23 cellular contexts compared by ENCODE assay signal in the genomic region with DNA sequence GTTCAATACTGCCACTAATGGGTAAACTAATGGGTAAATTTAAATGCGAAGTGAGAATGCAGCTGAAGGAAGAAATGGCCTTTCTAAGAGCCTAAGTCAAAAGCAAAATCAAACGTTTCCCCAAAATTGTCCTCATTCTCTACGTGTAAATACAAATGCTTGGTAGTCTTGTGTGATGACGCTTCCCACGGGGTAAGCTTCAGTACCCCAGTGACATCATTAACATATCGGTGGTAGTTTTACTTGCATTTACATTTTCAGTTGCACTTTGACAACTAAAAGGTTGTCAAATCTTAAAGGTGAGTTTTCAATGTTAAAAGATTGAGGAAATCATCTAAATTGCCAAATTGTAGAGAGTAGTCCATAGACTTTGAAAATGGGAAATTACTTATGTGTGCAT.
DNase-seq lines count a peak whose midpoint lies in the region; ATAC-seq, FAIRE-seq and TF ChIP-seq lines count a peak whose summit lies in the region.
"Had no signal": no experiment of that assay in that cellular context is flagged by ENCODE, and none has a peak within 500 bp of the region (broad histone marks: within the 10 kb centered on the region; RNA-seq: fewer than 3 reads in every experiment).

No MANE protein-coding gene starts in this region.

- no peak overlapping the region for H2AFZ ChIP-seq in HepG2 (ENCODE audit: low read length)
- H2AFZ ChIP-seq in mammary epithelial cell (ENCODE audit: low read depth, low read length), result no peak overlapping the region

- no peak overlapping the region for H3K27ac Mint-ChIP-seq in stimulated activated naive CD8-positive, alpha-beta T cell treated with anti-CD3 and anti-CD28 coated beads, Interleukin-15, amount 100 ng/mL, for 72 hours
- H3K27ac Mint-ChIP-seq: B cell; CD4-positive, CD25-positive, alpha-beta regulatory T cell; CD8-positive, alpha-beta T cell had no signal

- H3K9me3 ChIP-seq in HepG2 (ENCODE audit: low read length), result peaks cover 64% of the 10 kb centered on the region
- H3K9me3 ChIP-seq in right lobe of liver, result no peaks in the 10 kb centered on the region
- peaks cover 3% of the 10 kb centered on the region for H3K9me3 ChIP-seq in mammary epithelial cell (replicated peaks; ENCODE audit: insufficient read depth, low read length)
- H3K9me3 ChIP-seq: Caco-2 had no signal

- no peak overlapping the region for H2AK5ac ChIP-seq in mesendoderm (ENCODE audit: low read length)

- BruUV-seq in HepG2 (replicated peaks; lab: Mats Ljungman, UMichigan), result no TSS peak
- BruUV-seq in mammary epithelial cell (replicated peaks; lab: Mats Ljungman, UMichigan), result no TSS peak

- no peak overlapping the region for H4K8ac ChIP-seq in mesendoderm (ENCODE audit: low read depth, low read length)

- H3K4me2 ChIP-seq in HepG2 (ENCODE audit: low read depth, low read length), result no peak overlapping the region
- no peak overlapping the region for H3K4me2 ChIP-seq in mesendoderm (ENCODE audit: low read length)
- no peak overlapping the region for H3K4me2 ChIP-seq in mammary epithelial cell (ENCODE audit: insufficient read depth, low read depth, low read length)
- H3K4me2 ChIP-seq: BLaER1 had no signal

- TF ChIP-seq RAD21 in HepG2 (CRISPR knock-in tag; IDR thresholded peaks at IDR 0.05), result no peak

- no peak overlapping the region for H3K56ac ChIP-seq in mesendoderm (ENCODE audit: low read length)

- no peak for TF ChIP-seq CTCF in HepG2 (CRISPR knock-in tag; IDR thresholded peaks at IDR 0.05)
- TF ChIP-seq CTCF in right lobe of liver (IDR thresholded peaks at IDR 0.05), result no peak
- TF ChIP-seq CTCF in mammary epithelial cell (conservative IDR thresholded peaks at IDR 0.05 in 1 of 2, IDR thresholded peaks at IDR 0.05 in 1 of 2; ENCODE audit: extremely low read depth in 1 of 2, insufficient read depth in 1 of 2, low read depth in 1 of 2, low read length in 2 of 2), result no peak

- H3K4me3 Mint-ChIP-seq in stimulated activated naive CD8-positive, alpha-beta T cell treated with anti-CD3 and anti-CD28 coated beads, Interleukin-15, amount 100 ng/mL, for 72 hours, result no peak overlapping the region
- H3K4me3 Mint-ChIP-seq: B cell; CD4-positive, CD25-positive, alpha-beta regulatory T cell; CD8-positive, alpha-beta T cell; H9 had no signal

- intact Hi-C loops in HepG2 (cut with micrococcal nuclease; ENCODE audit: unreplicated experiment) (no loop called here), right lobe of liver (cut with DNase I) (no loop called here), mammary epithelial cell (cut with micrococcal nuclease) (no loop called here)

- no peaks in the 10 kb centered on the region for H3K79me1 ChIP-seq in mesendoderm (ENCODE audit: low read length)

- TF ChIP-seq POLR2A in HepG2 (IDR thresholded peaks at IDR 0.05; ENCODE audit: insufficient read depth in 1 of 2, low read depth in 2 of 2, low read length in 2 of 2) (no peak), right lobe of liver (IDR thresholded peaks at IDR 0.05) (no peak)

- H3K23ac ChIP-seq in mesendoderm (ENCODE audit: low read length), result no peak overlapping the region

- POLR2A ChIA-PET in HepG2 (lab: Yijun Ruan, JAX), result no interaction called here

- no peak for FAIRE-seq in HepG2 (lab: Jason Lieb, UNC)
- FAIRE-seq: A204.1, G401.6, GM12891, GM18507, H1 had no signal

- CTCF ChIA-PET in HepG2 (lab: Yijun Ruan, JAX; ENCODE audit: low intra/inter-chr PET ratio, low total read pairs), result no interaction called here
- CTCF ChIA-PET in mammary epithelial cell (lab: Charles Lee; ENCODE audit: low non-redundant PET), result no interaction called here

- DNase-seq in HepG2 (ENCODE audit: low spot score) (no peak), right lobe of liver (no peak), mesendoderm (peak; percentile 2), NCI-H1105 (lab: John Stamatoyannopoulos, UW) (no peak), mammary epithelial cell (no peak)
- no peak for DNase-seq in stimulated activated naive CD8-positive, alpha-beta T cell treated with anti-CD3 and anti-CD28 coated beads, Interleukin-15, amount 100 ng/mL, for 72 hours
- DNase-seq: Caco-2; CD4-positive, CD25-positive, alpha-beta regulatory T cell; CD8-positive, alpha-beta T cell; DMS153; DND-41; H9 had no signal

- peaks cover under 1 to 8% of the 10 kb centered on the region in 2 donors for H3K9me3 Mint-ChIP-seq in stimulated activated naive CD8-positive, alpha-beta T cell treated with anti-CD3 and anti-CD28 coated beads, Interleukin-15, amount 100 ng/mL, for 72 hours

- no peak overlapping the region for H2BK15ac ChIP-seq in mesendoderm (replicated peaks; ENCODE audit: low read depth)

- H4K20me1 ChIP-seq in HepG2 (ENCODE audit: insufficient read depth, low read length) (no peaks in the 10 kb centered on the region), mammary epithelial cell (ENCODE audit: insufficient read depth, low read length) (no peaks in the 10 kb centered on the region)
- H4K20me1 ChIP-seq: BLaER1 had no signal

- no peak for TF ChIP-seq EP300 in HepG2 (IDR thresholded peaks at IDR 0.05; ENCODE audit: low read depth in 2 of 2, low read length in 2 of 2)
- TF ChIP-seq EP300 in HepG2 (CRISPR knock-in tag; IDR thresholded peaks at IDR 0.05; ENCODE audit: borderline replicate concordance), result no peak

- no peaks in the 10 kb centered on the region for H3K27me3 ChIP-seq in HepG2 (ENCODE audit: control insufficient read depth in 1 of 2, insufficient read depth in 2 of 2, low read length in 2 of 2)
- no peaks in the 10 kb centered on the region for H3K27me3 ChIP-seq in right lobe of liver
- no peaks in the 10 kb centered on the region for H3K27me3 ChIP-seq in mesendoderm (ENCODE audit: insufficient read depth, low read length, poor library complexity)
- no peaks in the 10 kb centered on the region for H3K27me3 ChIP-seq in mammary epithelial cell (ENCODE audit: insufficient read depth, low read length)
- H3K27me3 ChIP-seq: BLaER1 had no signal

- H3K79me2 ChIP-seq in HepG2 (ENCODE audit: insufficient read depth, low read length) (no peaks in the 10 kb centered on the region), mesendoderm (ENCODE audit: control insufficient read depth, insufficient read depth, low read length) (no peaks in the 10 kb centered on the region), mammary epithelial cell (ENCODE audit: insufficient read depth, low read length) (no peaks in the 10 kb centered on the region)

- H3K4ac ChIP-seq in mesendoderm (ENCODE audit: low read depth, low read length), result no peak overlapping the region

- H3K9ac ChIP-seq in HepG2 (ENCODE audit: insufficient read depth, low read depth, low read length), result no peak overlapping the region
- H3K9ac ChIP-seq in mesendoderm (ENCODE audit: low read length), result no peak overlapping the region
- H3K9ac ChIP-seq in mammary epithelial cell (ENCODE audit: insufficient read depth, low read length), result no peak overlapping the region
- H3K9ac ChIP-seq: BLaER1 had no signal

- H3K4me1 ChIP-seq in HepG2 (ENCODE audit: insufficient read depth, low read length), result no peaks in the 10 kb centered on the region
- no peaks in the 10 kb centered on the region for H3K4me1 ChIP-seq in right lobe of liver
- H3K4me1 ChIP-seq in mesendoderm (ENCODE audit: control insufficient read depth, low read depth, low read length), result no peaks in the 10 kb centered on the region
- H3K4me1 ChIP-seq in mammary epithelial cell (ENCODE audit: insufficient read depth, low read length), result no peaks in the 10 kb centered on the region
- H3K4me1 ChIP-seq: BLaER1, Caco-2 had no signal

- H3K4me3 ChIP-seq in HepG2 (replicated peaks in 1 of 3; ENCODE audit: insufficient read depth in 1 of 3, low read depth in 2 of 3, low read length in 3 of 3) (no peak overlapping the region), right lobe of liver (no peak overlapping the region), mesendoderm (ENCODE audit: low read length) (no peak overlapping the region), mammary epithelial cell (replicated peaks in 1 of 3; ENCODE audit: insufficient read depth in 1 of 3, low read depth in 2 of 3, low read length in 3 of 3) (no peak overlapping the region)
- H3K4me3 ChIP-seq: BLaER1 had no signal

- H2BK5ac ChIP-seq in mesendoderm (ENCODE audit: low read length), result no peak overlapping the region

- no peaks in the 10 kb centered on the region for H3K27me3 Mint-ChIP-seq in stimulated activated naive CD8-positive, alpha-beta T cell treated with anti-CD3 and anti-CD28 coated beads, Interleukin-15, amount 100 ng/mL, for 72 hours
- H3K27me3 Mint-ChIP-seq: B cell; CD4-positive, CD25-positive, alpha-beta regulatory T cell had no signal

- no peak overlapping the region for H2BK120ac ChIP-seq in mesendoderm (ENCODE audit: low read depth, low read length)

- no peak overlapping the region for H3K18ac ChIP-seq in mesendoderm (ENCODE audit: low read length)

- no peak for ATAC-seq in HepG2
- no peak for ATAC-seq in right lobe of liver
- peak; percentile 47 for ATAC-seq in HG02798 (IDR thresholded peaks at IDR 0.05; ENCODE audit: poor library complexity, unreplicated experiment)
- no peak for ATAC-seq in stimulated activated naive CD8-positive, alpha-beta T cell treated with anti-CD3 and anti-CD28 coated beads, Interleukin-15, amount 100 ng/mL, for 72 hours
- ATAC-seq: CD8-positive, alpha-beta T cell; HCT116 had no signal

- H3K27ac ChIP-seq in HepG2 (ENCODE audit: extremely low read length, insufficient read depth, low read length) (no peak overlapping the region), right lobe of liver (no peak overlapping the region), mesendoderm (ENCODE audit: low read depth, low read length) (no peak overlapping the region), mammary epithelial cell (ENCODE audit: insufficient read depth, low read depth, low read length) (no peak overlapping the region)
- H3K27ac ChIP-seq: 22Rv1, BLaER1, C4-2B had no signal

- no peaks in the 10 kb centered on the region for H3K4me1 Mint-ChIP-seq in stimulated activated naive CD8-positive, alpha-beta T cell treated with anti-CD3 and anti-CD28 coated beads, Interleukin-15, amount 100 ng/mL, for 72 hours
- H3K4me1 Mint-ChIP-seq: B cell; CD4-positive, CD25-positive, alpha-beta regulatory T cell had no signal

- no peak overlapping the region for H4K5ac ChIP-seq in mesendoderm (ENCODE audit: low read length)

- H3K36me3 ChIP-seq in HepG2 (replicated peaks in 1 of 2; ENCODE audit: control insufficient read depth in 1 of 2, insufficient read depth in 2 of 2, low read length in 2 of 2) (no peaks in the 10 kb centered on the region), right lobe of liver (no peaks in the 10 kb centered on the region), mesendoderm (ENCODE audit: control insufficient read depth, insufficient read depth, low read length) (no peaks in the 10 kb centered on the region), mammary epithelial cell (ENCODE audit: insufficient read depth, low read length) (no peaks in the 10 kb centered on the region)
- H3K36me3 ChIP-seq: BLaER1 had no signal

- in situ Hi-C loops in HepG2 (cut with HindIII; ENCODE audit: extremely low pct_ligation_motif_present, low pct_unique_long_range_greater_than_20kb), result no loop called here
- in situ Hi-C loops in mammary epithelial cell (cut with MboI; ENCODE audit: low sequenced_read_pairs in 2 of 2), result no loop called here

- dilution Hi-C loops in mammary epithelial cell (cut with HindIII; ENCODE audit: low sequenced_read_pairs), result no loop called here

- 20% methylated on average over 6 of the region's 6 CpGs for WGBS in HepG2 (ENCODE audit: low lambda C conversion rate)
- WGBS in right lobe of liver (ENCODE audit: insufficient coverage, low coverage, low lambda C conversion rate, missing lambda C conversion rate), result 58% methylated on average over 6 of the region's 6 CpGs
- no CpG with 5 or more reads among the region's 6 CpGs for WGBS in mesendoderm (ENCODE audit: extremely low coverage, insufficient coverage, low lambda C conversion rate)
- WGBS in mammary epithelial cell (ENCODE audit: low coverage, missing lambda C conversion rate), result 50% methylated on average over 6 of the region's 6 CpGs
